1 cellular context compared by ENCODE assay signal in the genomic region with DNA sequence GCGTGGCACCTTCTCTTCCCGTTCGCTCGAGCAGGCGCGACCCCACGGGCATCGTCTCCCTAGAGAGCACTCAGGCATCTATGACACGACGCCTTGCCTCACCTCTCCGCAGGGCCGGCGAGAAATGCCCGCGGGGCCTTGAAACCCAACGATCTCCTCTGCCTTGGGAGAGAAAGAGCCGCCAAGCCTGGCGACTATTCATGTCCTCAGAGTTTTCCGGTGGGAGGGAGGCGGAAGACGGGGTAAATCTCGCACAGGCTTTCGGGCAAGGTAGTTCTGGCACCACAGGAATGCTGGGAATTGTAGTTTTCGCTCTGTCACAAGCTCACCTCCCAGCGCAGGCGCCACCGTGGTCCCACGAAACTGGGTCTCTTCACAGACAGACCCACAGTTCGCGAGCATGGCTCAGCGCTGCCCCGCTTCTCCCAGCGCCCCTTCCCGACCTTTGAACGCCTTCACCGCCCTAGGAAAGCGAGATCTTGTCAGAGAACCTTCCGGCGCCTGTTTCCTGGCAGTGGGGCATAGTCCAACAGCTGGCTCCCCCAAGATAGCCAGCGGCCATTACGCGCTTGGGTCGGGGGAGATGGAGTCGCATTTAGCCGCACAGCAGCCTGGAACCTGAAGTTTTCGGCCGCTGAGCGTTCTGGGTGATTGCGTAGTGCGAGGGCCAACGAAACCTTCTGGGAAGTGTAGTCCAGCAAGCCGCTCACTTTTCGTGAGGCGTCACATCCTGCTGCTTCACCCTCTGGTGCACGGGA.
A peak's percentile ranks its signal among the peaks of the same experiment; 100 is the strongest.
TF ChIP-seq lines count a peak whose summit lies in the region.

A gene with protein sequence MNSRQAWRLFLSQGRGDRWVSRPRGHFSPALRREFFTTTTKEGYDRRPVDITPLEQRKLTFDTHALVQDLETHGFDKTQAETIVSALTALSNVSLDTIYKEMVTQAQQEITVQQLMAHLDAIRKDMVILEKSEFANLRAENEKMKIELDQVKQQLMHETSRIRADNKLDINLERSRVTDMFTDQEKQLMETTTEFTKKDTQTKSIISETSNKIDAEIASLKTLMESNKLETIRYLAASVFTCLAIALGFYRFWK (minus strand): TSS at position 597 of the 758 bp plus-strand sequence. CDS start 395 bp downstream, at position 202.

TF ChIP-seq in HepG2, 621 proteins besides CTCF, POLR2A, EP300 and RAD21 (continued from another document and continues in another):
- TF ChIP-seq, protein P1, sequence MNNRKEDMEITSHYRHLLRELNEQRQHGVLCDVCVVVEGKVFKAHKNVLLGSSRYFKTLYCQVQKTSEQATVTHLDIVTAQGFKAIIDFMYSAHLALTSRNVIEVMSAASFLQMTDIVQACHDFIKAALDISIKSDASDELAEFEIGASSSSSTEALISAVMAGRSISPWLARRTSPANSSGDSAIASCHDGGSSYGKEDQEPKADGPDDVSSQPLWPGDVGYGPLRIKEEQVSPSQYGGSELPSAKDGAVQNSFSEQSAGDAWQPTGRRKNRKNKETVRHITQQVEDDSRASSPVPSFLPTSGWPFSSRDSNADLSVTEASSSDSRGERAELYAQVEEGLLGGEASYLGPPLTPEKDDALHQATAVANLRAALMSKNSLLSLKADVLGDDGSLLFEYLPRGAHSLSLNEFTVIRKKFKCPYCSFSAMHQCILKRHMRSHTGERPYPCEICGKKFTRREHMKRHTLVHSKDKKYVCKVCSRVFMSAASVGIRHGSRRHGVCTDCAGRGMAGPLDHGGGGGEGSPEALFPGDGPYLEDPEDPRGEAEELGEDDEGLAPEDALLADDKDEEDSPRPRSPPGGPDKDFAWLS (CRISPR knock-in tag; IDR thresholded peaks at IDR 0.05; ENCODE audit: borderline replicate concordance) = no peak
- TF ChIP-seq, protein P2, sequence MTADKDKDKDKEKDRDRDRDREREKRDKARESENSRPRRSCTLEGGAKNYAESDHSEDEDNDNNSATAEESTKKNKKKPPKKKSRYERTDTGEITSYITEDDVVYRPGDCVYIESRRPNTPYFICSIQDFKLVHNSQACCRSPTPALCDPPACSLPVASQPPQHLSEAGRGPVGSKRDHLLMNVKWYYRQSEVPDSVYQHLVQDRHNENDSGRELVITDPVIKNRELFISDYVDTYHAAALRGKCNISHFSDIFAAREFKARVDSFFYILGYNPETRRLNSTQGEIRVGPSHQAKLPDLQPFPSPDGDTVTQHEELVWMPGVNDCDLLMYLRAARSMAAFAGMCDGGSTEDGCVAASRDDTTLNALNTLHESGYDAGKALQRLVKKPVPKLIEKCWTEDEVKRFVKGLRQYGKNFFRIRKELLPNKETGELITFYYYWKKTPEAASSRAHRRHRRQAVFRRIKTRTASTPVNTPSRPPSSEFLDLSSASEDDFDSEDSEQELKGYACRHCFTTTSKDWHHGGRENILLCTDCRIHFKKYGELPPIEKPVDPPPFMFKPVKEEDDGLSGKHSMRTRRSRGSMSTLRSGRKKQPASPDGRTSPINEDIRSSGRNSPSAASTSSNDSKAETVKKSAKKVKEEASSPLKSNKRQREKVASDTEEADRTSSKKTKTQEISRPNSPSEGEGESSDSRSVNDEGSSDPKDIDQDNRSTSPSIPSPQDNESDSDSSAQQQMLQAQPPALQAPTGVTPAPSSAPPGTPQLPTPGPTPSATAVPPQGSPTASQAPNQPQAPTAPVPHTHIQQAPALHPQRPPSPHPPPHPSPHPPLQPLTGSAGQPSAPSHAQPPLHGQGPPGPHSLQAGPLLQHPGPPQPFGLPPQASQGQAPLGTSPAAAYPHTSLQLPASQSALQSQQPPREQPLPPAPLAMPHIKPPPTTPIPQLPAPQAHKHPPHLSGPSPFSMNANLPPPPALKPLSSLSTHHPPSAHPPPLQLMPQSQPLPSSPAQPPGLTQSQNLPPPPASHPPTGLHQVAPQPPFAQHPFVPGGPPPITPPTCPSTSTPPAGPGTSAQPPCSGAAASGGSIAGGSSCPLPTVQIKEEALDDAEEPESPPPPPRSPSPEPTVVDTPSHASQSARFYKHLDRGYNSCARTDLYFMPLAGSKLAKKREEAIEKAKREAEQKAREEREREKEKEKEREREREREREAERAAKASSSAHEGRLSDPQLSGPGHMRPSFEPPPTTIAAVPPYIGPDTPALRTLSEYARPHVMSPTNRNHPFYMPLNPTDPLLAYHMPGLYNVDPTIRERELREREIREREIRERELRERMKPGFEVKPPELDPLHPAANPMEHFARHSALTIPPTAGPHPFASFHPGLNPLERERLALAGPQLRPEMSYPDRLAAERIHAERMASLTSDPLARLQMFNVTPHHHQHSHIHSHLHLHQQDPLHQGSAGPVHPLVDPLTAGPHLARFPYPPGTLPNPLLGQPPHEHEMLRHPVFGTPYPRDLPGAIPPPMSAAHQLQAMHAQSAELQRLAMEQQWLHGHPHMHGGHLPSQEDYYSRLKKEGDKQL (CRISPR knock-in tag; IDR thresholded peaks at IDR 0.05; ENCODE audit: low read depth) = no peak; the same call in 1 of the 2 replicates
- TF ChIP-seq, protein P3, sequence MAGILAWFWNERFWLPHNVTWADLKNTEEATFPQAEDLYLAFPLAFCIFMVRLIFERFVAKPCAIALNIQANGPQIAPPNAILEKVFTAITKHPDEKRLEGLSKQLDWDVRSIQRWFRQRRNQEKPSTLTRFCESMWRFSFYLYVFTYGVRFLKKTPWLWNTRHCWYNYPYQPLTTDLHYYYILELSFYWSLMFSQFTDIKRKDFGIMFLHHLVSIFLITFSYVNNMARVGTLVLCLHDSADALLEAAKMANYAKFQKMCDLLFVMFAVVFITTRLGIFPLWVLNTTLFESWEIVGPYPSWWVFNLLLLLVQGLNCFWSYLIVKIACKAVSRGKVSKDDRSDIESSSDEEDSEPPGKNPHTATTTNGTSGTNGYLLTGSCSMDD (CRISPR knock-in tag; IDR thresholded peaks at IDR 0.05) = no peak
- TF ChIP-seq ZSCAN25 (CRISPR knock-in tag; IDR thresholded peaks at IDR 0.05) = no peak
- TF ChIP-seq ZNF430 (CRISPR knock-in tag; IDR thresholded peaks at IDR 0.05) = peak; percentile 65; the same call in 1 of the 2 replicates
- peak; percentile 82 for TF ChIP-seq ZNF451 (CRISPR knock-in tag; IDR thresholded peaks at IDR 0.05)
- peak; percentile 77; the same call in 1 of the 2 replicates for TF ChIP-seq ZNF569 (CRISPR knock-in tag; IDR thresholded peaks at IDR 0.05; ENCODE audit: borderline replicate concordance)
- TF ChIP-seq, protein P4, sequence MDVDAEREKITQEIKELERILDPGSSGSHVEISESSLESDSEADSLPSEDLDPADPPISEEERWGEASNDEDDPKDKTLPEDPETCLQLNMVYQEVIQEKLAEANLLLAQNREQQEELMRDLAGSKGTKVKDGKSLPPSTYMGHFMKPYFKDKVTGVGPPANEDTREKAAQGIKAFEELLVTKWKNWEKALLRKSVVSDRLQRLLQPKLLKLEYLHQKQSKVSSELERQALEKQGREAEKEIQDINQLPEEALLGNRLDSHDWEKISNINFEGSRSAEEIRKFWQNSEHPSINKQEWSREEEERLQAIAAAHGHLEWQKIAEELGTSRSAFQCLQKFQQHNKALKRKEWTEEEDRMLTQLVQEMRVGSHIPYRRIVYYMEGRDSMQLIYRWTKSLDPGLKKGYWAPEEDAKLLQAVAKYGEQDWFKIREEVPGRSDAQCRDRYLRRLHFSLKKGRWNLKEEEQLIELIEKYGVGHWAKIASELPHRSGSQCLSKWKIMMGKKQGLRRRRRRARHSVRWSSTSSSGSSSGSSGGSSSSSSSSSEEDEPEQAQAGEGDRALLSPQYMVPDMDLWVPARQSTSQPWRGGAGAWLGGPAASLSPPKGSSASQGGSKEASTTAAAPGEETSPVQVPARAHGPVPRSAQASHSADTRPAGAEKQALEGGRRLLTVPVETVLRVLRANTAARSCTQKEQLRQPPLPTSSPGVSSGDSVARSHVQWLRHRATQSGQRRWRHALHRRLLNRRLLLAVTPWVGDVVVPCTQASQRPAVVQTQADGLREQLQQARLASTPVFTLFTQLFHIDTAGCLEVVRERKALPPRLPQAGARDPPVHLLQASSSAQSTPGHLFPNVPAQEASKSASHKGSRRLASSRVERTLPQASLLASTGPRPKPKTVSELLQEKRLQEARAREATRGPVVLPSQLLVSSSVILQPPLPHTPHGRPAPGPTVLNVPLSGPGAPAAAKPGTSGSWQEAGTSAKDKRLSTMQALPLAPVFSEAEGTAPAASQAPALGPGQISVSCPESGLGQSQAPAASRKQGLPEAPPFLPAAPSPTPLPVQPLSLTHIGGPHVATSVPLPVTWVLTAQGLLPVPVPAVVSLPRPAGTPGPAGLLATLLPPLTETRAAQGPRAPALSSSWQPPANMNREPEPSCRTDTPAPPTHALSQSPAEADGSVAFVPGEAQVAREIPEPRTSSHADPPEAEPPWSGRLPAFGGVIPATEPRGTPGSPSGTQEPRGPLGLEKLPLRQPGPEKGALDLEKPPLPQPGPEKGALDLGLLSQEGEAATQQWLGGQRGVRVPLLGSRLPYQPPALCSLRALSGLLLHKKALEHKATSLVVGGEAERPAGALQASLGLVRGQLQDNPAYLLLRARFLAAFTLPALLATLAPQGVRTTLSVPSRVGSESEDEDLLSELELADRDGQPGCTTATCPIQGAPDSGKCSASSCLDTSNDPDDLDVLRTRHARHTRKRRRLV (CRISPR knock-in tag; IDR thresholded peaks at IDR 0.05) = peak; percentile 79; the same call in 1 of the 2 replicates
- no peak for TF ChIP-seq MIER2 (CRISPR knock-in tag; IDR thresholded peaks at IDR 0.05)
- TF ChIP-seq ZNF781 (CRISPR knock-in tag; IDR thresholded peaks at IDR 0.05; ENCODE audit: borderline replicate concordance, not compliant biosample characterization) = peak; percentile 94
- TF ChIP-seq, protein P5, sequence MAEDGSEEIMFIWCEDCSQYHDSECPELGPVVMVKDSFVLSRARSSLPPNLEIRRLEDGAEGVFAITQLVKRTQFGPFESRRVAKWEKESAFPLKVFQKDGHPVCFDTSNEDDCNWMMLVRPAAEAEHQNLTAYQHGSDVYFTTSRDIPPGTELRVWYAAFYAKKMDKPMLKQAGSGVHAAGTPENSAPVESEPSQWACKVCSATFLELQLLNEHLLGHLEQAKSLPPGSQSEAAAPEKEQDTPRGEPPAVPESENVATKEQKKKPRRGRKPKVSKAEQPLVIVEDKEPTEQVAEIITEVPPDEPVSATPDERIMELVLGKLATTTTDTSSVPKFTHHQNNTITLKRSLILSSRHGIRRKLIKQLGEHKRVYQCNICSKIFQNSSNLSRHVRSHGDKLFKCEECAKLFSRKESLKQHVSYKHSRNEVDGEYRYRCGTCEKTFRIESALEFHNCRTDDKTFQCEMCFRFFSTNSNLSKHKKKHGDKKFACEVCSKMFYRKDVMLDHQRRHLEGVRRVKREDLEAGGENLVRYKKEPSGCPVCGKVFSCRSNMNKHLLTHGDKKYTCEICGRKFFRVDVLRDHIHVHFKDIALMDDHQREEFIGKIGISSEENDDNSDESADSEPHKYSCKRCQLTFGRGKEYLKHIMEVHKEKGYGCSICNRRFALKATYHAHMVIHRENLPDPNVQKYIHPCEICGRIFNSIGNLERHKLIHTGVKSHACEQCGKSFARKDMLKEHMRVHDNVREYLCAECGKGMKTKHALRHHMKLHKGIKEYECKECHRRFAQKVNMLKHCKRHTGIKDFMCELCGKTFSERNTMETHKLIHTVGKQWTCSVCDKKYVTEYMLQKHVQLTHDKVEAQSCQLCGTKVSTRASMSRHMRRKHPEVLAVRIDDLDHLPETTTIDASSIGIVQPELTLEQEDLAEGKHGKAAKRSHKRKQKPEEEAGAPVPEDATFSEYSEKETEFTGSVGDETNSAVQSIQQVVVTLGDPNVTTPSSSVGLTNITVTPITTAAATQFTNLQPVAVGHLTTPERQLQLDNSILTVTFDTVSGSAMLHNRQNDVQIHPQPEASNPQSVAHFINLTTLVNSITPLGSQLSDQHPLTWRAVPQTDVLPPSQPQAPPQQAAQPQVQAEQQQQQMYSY (CRISPR knock-in tag; IDR thresholded peaks at IDR 0.05) = no peak
- no peak for TF ChIP-seq NONO (IDR thresholded peaks at IDR 0.05)
- TF ChIP-seq NONO (CRISPR knock-in tag; conservative IDR thresholded peaks at IDR 0.05) = peak; percentile 84
- TF ChIP-seq IRF2 (CRISPR knock-in tag; IDR thresholded peaks at IDR 0.05) = peak; percentile 83
- no peak for TF ChIP-seq GTF2F1 (IDR thresholded peaks at IDR 0.05; ENCODE audit: low read length)
- TF ChIP-seq ZNF263 (CRISPR knock-in tag; IDR thresholded peaks at IDR 0.05) = peak; percentile 49; the same call in 1 of the 2 replicates
- TF ChIP-seq ZNF772 (CRISPR knock-in tag; IDR thresholded peaks at IDR 0.05) = peak; percentile 43; the same call in 1 of the 2 replicates
- peak; percentile 79 for TF ChIP-seq KMT2A (CRISPR knock-in tag; IDR thresholded peaks at IDR 0.05)
- TF ChIP-seq MTF1 (CRISPR knock-in tag; IDR thresholded peaks at IDR 0.05) = no peak
- TF ChIP-seq, protein P6, sequence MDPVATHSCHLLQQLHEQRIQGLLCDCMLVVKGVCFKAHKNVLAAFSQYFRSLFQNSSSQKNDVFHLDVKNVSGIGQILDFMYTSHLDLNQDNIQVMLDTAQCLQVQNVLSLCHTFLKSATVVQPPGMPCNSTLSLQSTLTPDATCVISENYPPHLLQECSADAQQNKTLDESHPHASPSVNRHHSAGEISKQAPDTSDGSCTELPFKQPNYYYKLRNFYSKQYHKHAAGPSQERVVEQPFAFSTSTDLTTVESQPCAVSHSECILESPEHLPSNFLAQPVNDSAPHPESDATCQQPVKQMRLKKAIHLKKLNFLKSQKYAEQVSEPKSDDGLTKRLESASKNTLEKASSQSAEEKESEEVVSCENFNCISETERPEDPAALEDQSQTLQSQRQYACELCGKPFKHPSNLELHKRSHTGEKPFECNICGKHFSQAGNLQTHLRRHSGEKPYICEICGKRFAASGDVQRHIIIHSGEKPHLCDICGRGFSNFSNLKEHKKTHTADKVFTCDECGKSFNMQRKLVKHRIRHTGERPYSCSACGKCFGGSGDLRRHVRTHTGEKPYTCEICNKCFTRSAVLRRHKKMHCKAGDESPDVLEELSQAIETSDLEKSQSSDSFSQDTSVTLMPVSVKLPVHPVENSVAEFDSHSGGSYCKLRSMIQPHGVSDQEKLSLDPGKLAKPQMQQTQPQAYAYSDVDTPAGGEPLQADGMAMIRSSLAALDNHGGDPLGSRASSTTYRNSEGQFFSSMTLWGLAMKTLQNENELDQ (CRISPR knock-in tag; IDR thresholded peaks at IDR 0.05; ENCODE audit: borderline replicate concordance) = no peak
- no peak for TF ChIP-seq ZNF432 (CRISPR knock-in tag; IDR thresholded peaks at IDR 0.05; ENCODE audit: borderline replicate concordance)
- TF ChIP-seq BRD4 (CRISPR knock-in tag; IDR thresholded peaks at IDR 0.05) = peak; percentile 56; the same call in 1 of the 2 replicates
- TF ChIP-seq ZNF326 (CRISPR knock-in tag; IDR thresholded peaks at IDR 0.05; ENCODE audit: borderline replicate concordance) = no peak
- TF ChIP-seq GATA4 (IDR thresholded peaks at IDR 0.05; ENCODE audit: borderline replicate concordance, low read depth) = peak; percentile 69
- TF ChIP-seq STAG1 (CRISPR knock-in tag; IDR thresholded peaks at IDR 0.05) = peak; percentile 17; the same call in 1 of the 2 replicates
- TF ChIP-seq, protein P7, sequence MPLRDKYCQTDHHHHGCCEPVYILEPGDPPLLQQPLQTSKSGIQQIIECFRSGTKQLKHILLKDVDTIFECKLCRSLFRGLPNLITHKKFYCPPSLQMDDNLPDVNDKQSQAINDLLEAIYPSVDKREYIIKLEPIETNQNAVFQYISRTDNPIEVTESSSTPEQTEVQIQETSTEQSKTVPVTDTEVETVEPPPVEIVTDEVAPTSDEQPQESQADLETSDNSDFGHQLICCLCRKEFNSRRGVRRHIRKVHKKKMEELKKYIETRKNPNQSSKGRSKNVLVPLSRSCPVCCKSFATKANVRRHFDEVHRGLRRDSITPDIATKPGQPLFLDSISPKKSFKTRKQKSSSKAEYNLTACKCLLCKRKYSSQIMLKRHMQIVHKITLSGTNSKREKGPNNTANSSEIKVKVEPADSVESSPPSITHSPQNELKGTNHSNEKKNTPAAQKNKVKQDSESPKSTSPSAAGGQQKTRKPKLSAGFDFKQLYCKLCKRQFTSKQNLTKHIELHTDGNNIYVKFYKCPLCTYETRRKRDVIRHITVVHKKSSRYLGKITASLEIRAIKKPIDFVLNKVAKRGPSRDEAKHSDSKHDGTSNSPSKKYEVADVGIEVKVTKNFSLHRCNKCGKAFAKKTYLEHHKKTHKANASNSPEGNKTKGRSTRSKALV (CRISPR knock-in tag; IDR thresholded peaks at IDR 0.05) = peak; percentile 11; the same call in 1 of the 2 replicates
- peak; percentile 72; the same call in 1 of the 2 replicates for TF ChIP-seq EEA1 (CRISPR knock-in tag; IDR thresholded peaks at IDR 0.05; ENCODE audit: borderline replicate concordance)
